ENCODE assay signal across 8 cellular contexts in the genomic region with DNA sequence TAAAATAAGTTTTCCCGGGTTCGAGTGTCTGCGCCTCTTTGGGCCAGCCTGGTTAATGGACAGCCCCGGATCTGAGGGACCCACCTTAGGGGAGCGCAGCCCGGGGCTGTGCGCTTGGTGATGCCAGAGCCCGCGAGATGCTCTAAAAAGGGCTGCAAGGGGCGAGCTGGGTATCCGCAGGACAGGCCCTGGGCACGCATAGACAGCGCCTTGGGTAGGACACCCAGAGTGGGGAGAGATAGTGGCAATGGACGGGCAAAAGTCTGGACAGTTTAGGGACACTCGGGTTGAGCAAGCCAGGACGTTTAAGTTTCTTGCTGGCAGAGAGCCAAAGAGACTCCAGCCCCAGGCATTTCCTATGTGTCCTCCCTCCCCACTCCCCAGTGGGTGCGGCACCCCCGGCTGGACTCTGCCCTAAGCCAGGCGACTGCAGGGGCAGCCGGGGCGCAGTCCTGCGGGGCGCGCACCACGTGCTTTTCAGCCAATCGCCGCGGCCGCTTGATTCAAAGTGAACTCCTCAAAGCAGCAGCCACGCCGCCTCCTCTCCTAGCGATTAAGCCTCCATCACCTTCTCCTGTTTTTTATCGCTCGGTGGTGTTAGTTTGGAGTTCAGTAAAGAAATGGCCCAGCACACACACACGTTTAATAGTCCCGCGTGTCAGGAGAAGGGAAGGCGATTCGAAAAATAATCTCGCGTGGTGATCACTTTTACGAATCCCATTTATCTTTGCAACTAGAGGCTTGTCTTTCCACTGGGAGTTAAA. TPM values are rescaled to one million over a fixed set of nuclear protein-coding genes. Genes with fewer than 3 reads are reported as not detected.
DNase-seq lines count a peak whose midpoint lies in the region; ATAC-seq and TF ChIP-seq lines count a peak whose summit lies in the region.

No MANE protein-coding gene starts in this region.

- H3K4me1 Mint-ChIP-seq in activated T-cell treated with anti-CD3 and anti-CD28 coated beads, Interleukin-2, amount 50 U/mL, for 4 hours (ENCODE audit: low read depth), result peaks cover 33% of the 10 kb centered on the region
- peaks cover 34 to 37% (median 36%) of the 10 kb centered on the region in 3 donors for H3K4me1 Mint-ChIP-seq in naive B cell

- intact Hi-C loops in tibial artery (cut with DNase I; ENCODE audit: low total_unique reads), result loop anchor here (10.0 kb wide), 1 partner anchor 606 kb away; no protein-coding TSS in a partner anchor

- ATAC-seq in HG02943 (IDR thresholded peaks at IDR 0.05; ENCODE audit: low read depth, unreplicated experiment) (peak; percentile 26), naive B cell (ENCODE audit: low read depth in 2 of 2) (peak; percentile 23 to 26)
- ATAC-seq in activated T-cell treated with anti-CD3 and anti-CD28 coated beads, Interleukin-2, amount 50 U/mL, for 4 hours, result peak; percentile 18 to 25

- no peaks in the 10 kb centered on the region for H3K36me3 Mint-ChIP-seq in activated T-cell treated with anti-CD3 and anti-CD28 coated beads, Interleukin-2, amount 50 U/mL, for 4 hours (ENCODE audit: insufficient read depth)
- no peaks in the 10 kb centered on the region for H3K36me3 Mint-ChIP-seq in naive B cell

- H3K4me3 Mint-ChIP-seq in activated T-cell treated with anti-CD3 and anti-CD28 coated beads, Interleukin-2, amount 50 U/mL, for 4 hours, result peak overlapping the region; percentile 85
- H3K4me3 Mint-ChIP-seq in naive B cell, result peak overlapping the region; percentile 84 to 96 (median 96)

- no peaks in the 10 kb centered on the region for H3K9me3 ChIP-seq in tibial artery

- TF ChIP-seq CTCF in fibroblast of pulmonary artery (IDR thresholded peaks at IDR 0.05; ENCODE audit: low read length, missing control alignments) (no peak), tibial artery (IDR thresholded peaks at IDR 0.05) (no peak)

- peak overlapping the region in 5 of 6 donors; percentile 47 to 75 (median 59) for H3K27ac Mint-ChIP-seq in naive B cell

- peaks cover 8% of the 10 kb centered on the region for H3K27me3 Mint-ChIP-seq in activated T-cell treated with anti-CD3 and anti-CD28 coated beads, Interleukin-2, amount 50 U/mL, for 4 hours (ENCODE audit: low read depth)
- H3K27me3 Mint-ChIP-seq in naive B cell, result peaks cover 0 to 28% (median 5%) of the 10 kb centered on the region in 3 donors

- DNase-seq in activated effector memory CD4-positive, alpha-beta T cell treated with anti-CD3 and anti-CD28 coated beads, Interleukin-2, amount 50 U/mL, for 16 hours, result peak; percentile 70
- DNase-seq in activated effector memory CD4-positive, alpha-beta T cell treated with Interleukin-2 at 50 U/mL for 16 hours, result no peak
- DNase-seq in NCI-H526 treated with DMSO at 0.1 percent for 48 hours (lab: John Stamatoyannopoulos, UW), result peak; percentile 47
- DNase-seq in activated T-cell treated with anti-CD3 and anti-CD28 coated beads, Interleukin-2, amount 50 U/mL, for 4 hours, result no peak
- DNase-seq in fibroblast of pulmonary artery (ENCODE audit: low read depth), result peak; percentile 76
- peak; percentile 50 for DNase-seq in naive B cell
- DNase-seq in tibial artery, result peak; percentile 72 to 80

- H3K4me3 ChIP-seq in fibroblast of pulmonary artery (replicated peaks; ENCODE audit: low read depth, low read length), result peak overlapping the region; percentile 93
- H3K4me3 ChIP-seq in tibial artery, result peak overlapping the region; percentile 58 to 63

- H3K27me3 ChIP-seq in tibial artery, result no peaks in the 10 kb centered on the region

- no peaks in the 10 kb centered on the region for H3K36me3 ChIP-seq in tibial artery

- H3K9me3 Mint-ChIP-seq in activated T-cell treated with anti-CD3 and anti-CD28 coated beads, Interleukin-2, amount 50 U/mL, for 4 hours, result no peaks in the 10 kb centered on the region
- no peaks in the 10 kb centered on the region for H3K9me3 Mint-ChIP-seq in naive B cell

- H3K27ac ChIP-seq in tibial artery, result peak overlapping the region; percentile 50 to 63

- peaks cover 0 to 33% (median 13%) of the 10 kb centered on the region in 4 donors for H3K4me1 ChIP-seq in tibial artery

RNA-seq across cellular contexts. Expression of a gene that starts 0.7 kb away (rescaled TPM):
- 1 to 10 TPM; 1.8 to 3.0 (median 2.4) TPM for total RNA-seq in activated T-cell treated with anti-CD3 and anti-CD28 coated beads, Interleukin-2, amount 50 U/mL, for 4 hours
- 10 to 100 TPM in 1 of 6 donors, 1 to 10 TPM in 5; 3.3 to 10.3 (median 4.9) TPM for polyA plus RNA-seq in naive B cell (ENCODE audit: low read depth in 6 of 6)

RNA-seq across cellular contexts. Expression of a gene that starts 43.8 kb away (rescaled TPM):
- 10 to 100 TPM; 38.6 to 46.8 (median 45.8) TPM for total RNA-seq in activated T-cell treated with anti-CD3 and anti-CD28 coated beads, Interleukin-2, amount 50 U/mL, for 4 hours
- polyA plus RNA-seq in naive B cell (ENCODE audit: low read depth in 6 of 6), result 10 to 100 TPM; 62.4 to 87.8 (median 69.8) TPM

Comparison
In these comparisons a context has a peak if more than half of its experiments do, and no peak if none do; other contexts are left out.
1. DNase-seq: peak in activated effector memory CD4-positive, alpha-beta T cell treated with anti-CD3 and anti-CD28 coated beads, Interleukin-2, amount 50 U/mL, for 16 hours (single experiment), NCI-H526 treated with DMSO at 0.1 percent for 48 hours (single experiment), fibroblast of pulmonary artery (single experiment), naive B cell (single experiment) and tibial artery (2 of 2); none in activated effector memory CD4-positive, alpha-beta T cell treated with Interleukin-2 at 50 U/mL for 16 hours (single experiment) and activated T-cell treated with anti-CD3 and anti-CD28 coated beads, Interleukin-2, amount 50 U/mL, for 4 hours (single experiment).
2. Peak in every context shown above with its lines, with median percentiles within 50 percentile points of each other: ATAC-seq.